Comparison of ENCODE assay signal across 27 cellular contexts in the genomic region with DNA sequence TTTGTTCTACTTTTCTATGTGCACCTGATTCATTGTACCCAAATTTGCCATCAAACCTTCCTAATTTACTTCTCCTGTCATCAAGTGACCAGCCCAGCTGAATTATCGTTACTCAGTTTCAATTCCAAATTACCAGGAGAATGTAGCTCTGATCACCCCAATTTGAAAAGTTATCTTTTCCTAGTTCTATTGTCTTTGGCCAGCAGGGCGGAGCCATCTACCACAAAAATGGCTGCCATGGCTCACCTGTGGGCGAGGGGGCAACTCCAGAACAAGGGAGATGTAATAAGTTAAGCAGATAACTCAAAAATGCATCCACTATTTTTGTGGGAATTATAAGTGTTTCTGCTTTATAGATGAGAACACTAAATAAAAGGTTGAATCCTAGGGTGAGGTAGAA.
DNase-seq lines count a peak whose midpoint lies in the region; ATAC-seq and TF ChIP-seq lines count a peak whose summit lies in the region.
"Had no signal": no experiment of that assay in that cellular context is flagged by ENCODE, and none has a peak within 500 bp of the region (broad histone marks: within the 10 kb centered on the region; RNA-seq: fewer than 3 reads in every experiment).

No MANE protein-coding gene starts in this region.

- H4K20me1 ChIP-seq in IMR-90 (ENCODE audit: insufficient read depth, low read length) (no peaks in the 10 kb centered on the region), neural progenitor cell (ENCODE audit: low read depth) (no peaks in the 10 kb centered on the region)
- H4K20me1 ChIP-seq: BLaER1 had no signal

- H3K9ac ChIP-seq in IMR-90 (ENCODE audit: low read depth, low read length) (no peak overlapping the region), neural progenitor cell (no peak overlapping the region)
- H3K9ac ChIP-seq: BLaER1 had no signal

- dilution Hi-C loops in IMR-90 (cut with HindIII; ENCODE audit: low sequenced_read_pairs, unreplicated experiment): no loop called here

- H2BK20ac ChIP-seq in IMR-90 (ENCODE audit: low read depth, low read length): 0 out of 2 replicates have a peak overlapping the region, but pooled peaks have one; percentile 1

- no peak overlapping the region for H2AK5ac ChIP-seq in IMR-90 (ENCODE audit: low read depth, low read length)

- no peak overlapping the region for H2BK15ac ChIP-seq in IMR-90 (ENCODE audit: low read depth, low read length)

- no peaks in the 10 kb centered on the region for H3K36me3 ChIP-seq in IMR-90 (ENCODE audit: control insufficient read depth, insufficient read depth, low read length)
- no peaks in the 10 kb centered on the region for H3K36me3 ChIP-seq in RWPE2 (ENCODE audit: low read depth)
- no peaks in the 10 kb centered on the region for H3K36me3 ChIP-seq in neural progenitor cell
- H3K36me3 ChIP-seq: adrenal gland, BLaER1, colonic mucosa, esophagus squamous epithelium, gastrocnemius medialis, left lung, uterus had no signal

- in situ Hi-C loops in IMR-90 (cut with MboI; ENCODE audit: low sequenced_read_pairs): no loop called here

- TF ChIP-seq POLR2A in IMR-90 (IDR thresholded peaks at IDR 0.05; ENCODE audit: low read depth, low read length): no peak

- no peak overlapping the region for H2BK120ac ChIP-seq in IMR-90 (ENCODE audit: low read depth, low read length)

- H3K9me1 ChIP-seq in IMR-90 (ENCODE audit: insufficient read depth, low read length): no peaks in the 10 kb centered on the region; the same call in 1 of the 2 replicates

- no peak overlapping the region for H3K27ac Mint-ChIP-seq in activated naive CD4-positive, alpha-beta T cell treated with anti-CD3 and anti-CD28 coated beads for 36 hours
- no peak overlapping the region for H3K27ac Mint-ChIP-seq in neural progenitor cell
- H3K27ac Mint-ChIP-seq: activated B cell treated with CpG ODN at 0.5 μM for 24 hours; activated CD4-positive, alpha-beta memory T cell treated with anti-CD3 and anti-CD28 coated beads, Interleukin-2, amount 10 ng/mL, durations not matched to agents 7 days and 5 days; effector memory CD8-positive, alpha-beta T cell; naive thymus-derived CD8-positive, alpha-beta T cell had no signal

- CTCF ChIA-PET in activated naive CD4-positive, alpha-beta T cell treated with anti-CD3 and anti-CD28 coated beads for 36 hours (lab: Charles Lee): no interaction called here
- CTCF ChIA-PET in IMR-90 (lab: Yijun Ruan, JAX): no interaction called here

- no peak overlapping the region for H3K4me2 ChIP-seq in IMR-90 (ENCODE audit: low read depth, low read length)
- no peak overlapping the region for H3K4me2 ChIP-seq in neural progenitor cell
- H3K4me2 ChIP-seq: BLaER1, hepatocyte had no signal

- H3K79me1 ChIP-seq in IMR-90 (ENCODE audit: low read depth in 1 of 2, low read length in 2 of 2): no peaks in the 10 kb centered on the region

- H3K4me3 Mint-ChIP-seq in activated naive CD4-positive, alpha-beta T cell treated with anti-CD3 and anti-CD28 coated beads for 36 hours: no peak overlapping the region
- H3K4me3 Mint-ChIP-seq in neural progenitor cell: no peak overlapping the region
- H3K4me3 Mint-ChIP-seq: activated B cell treated with CpG ODN at 0.5 μM for 24 hours; activated CD4-positive, alpha-beta memory T cell treated with anti-CD3 and anti-CD28 coated beads, Interleukin-2, amount 10 ng/mL, durations not matched to agents 7 days and 5 days; effector memory CD8-positive, alpha-beta T cell; naive thymus-derived CD8-positive, alpha-beta T cell had no signal

- H3K27me3 Mint-ChIP-seq in activated naive CD4-positive, alpha-beta T cell treated with anti-CD3 and anti-CD28 coated beads for 36 hours (ENCODE audit: low read depth): peaks cover 10% of the 10 kb centered on the region
- no peaks in the 10 kb centered on the region for H3K27me3 Mint-ChIP-seq in neural progenitor cell (ENCODE audit: insufficient read depth, low read depth)
- H3K27me3 Mint-ChIP-seq: activated B cell treated with CpG ODN at 0.5 μM for 24 hours had no signal

- H2AFZ ChIP-seq in IMR-90 (replicated peaks; ENCODE audit: low read length, poor library complexity) (no peak overlapping the region), neural progenitor cell (replicated peaks) (no peak overlapping the region)
- H2AFZ ChIP-seq: hepatocyte had no signal

- POLR2A ChIA-PET in IMR-90 (lab: Charles Lee; ENCODE audit: unreplicated experiment): no interaction called here

- no peaks in the 10 kb centered on the region for H3K9me3 Mint-ChIP-seq in activated naive CD4-positive, alpha-beta T cell treated with anti-CD3 and anti-CD28 coated beads for 36 hours
- H3K9me3 Mint-ChIP-seq in neural progenitor cell: no peaks in the 10 kb centered on the region
- H3K9me3 Mint-ChIP-seq: activated B cell treated with CpG ODN at 0.5 μM for 24 hours; activated CD4-positive, alpha-beta memory T cell treated with anti-CD3 and anti-CD28 coated beads, Interleukin-2, amount 10 ng/mL, durations not matched to agents 7 days and 5 days; effector memory CD8-positive, alpha-beta T cell; naive thymus-derived CD8-positive, alpha-beta T cell had no signal

- H3K9me3 ChIP-seq in IMR-90 (ENCODE audit: control insufficient read depth, insufficient read depth, low read length) (no peaks in the 10 kb centered on the region), RWPE2 (ENCODE audit: severe bottlenecking) (no peaks in the 10 kb centered on the region), neural progenitor cell (ENCODE audit: low read depth) (no peaks in the 10 kb centered on the region)
- H3K9me3 ChIP-seq: adrenal gland, BLaER1, colonic mucosa, esophagus squamous epithelium, gastrocnemius medialis, left lung, uterus had no signal

- H4K5ac ChIP-seq in IMR-90 (ENCODE audit: low read depth, low read length): no peak overlapping the region

- no peak overlapping the region for H4K91ac ChIP-seq in IMR-90 (ENCODE audit: insufficient read depth, low read depth, low read length)

- no peak overlapping the region for H3K23ac ChIP-seq in IMR-90 (ENCODE audit: low read depth, low read length)

- no peak for TF ChIP-seq RAD21 in IMR-90 (IDR thresholded peaks at IDR 0.05; ENCODE audit: low read length)

- H3K36me3 Mint-ChIP-seq in activated naive CD4-positive, alpha-beta T cell treated with anti-CD3 and anti-CD28 coated beads for 36 hours (ENCODE audit: low read depth): no peaks in the 10 kb centered on the region
- H3K36me3 Mint-ChIP-seq in neural progenitor cell: no peaks in the 10 kb centered on the region
- H3K36me3 Mint-ChIP-seq: naive thymus-derived CD8-positive, alpha-beta T cell had no signal

- H2BK5ac ChIP-seq in IMR-90 (ENCODE audit: low read depth, low read length, poor library complexity, severe bottlenecking): no peak overlapping the region

- no peak overlapping the region for H3K27ac ChIP-seq in IMR-90 (ENCODE audit: insufficient read depth, low read length)
- H3K27ac ChIP-seq in RWPE2 (ENCODE audit: poor library complexity, severe bottlenecking): no peak overlapping the region
- H3K27ac ChIP-seq in neural progenitor cell: no peak overlapping the region
- H3K27ac ChIP-seq: adrenal gland, BLaER1, colonic mucosa, esophagus squamous epithelium, gastrocnemius medialis, hepatocyte, left lung, uterus had no signal

- H4K8ac ChIP-seq in IMR-90 (ENCODE audit: low read depth in 2 of 2, low read length in 2 of 2): no peak overlapping the region

- WGBS in IMR-90 (ENCODE audit: extremely low coverage in 2 of 2, insufficient read length in 1 of 2), 2 experiments: 100% methylated on average over 1 of the region's 3 CpGs; no CpG with 5 or more reads in 1 of the 2 experiments

- no peak overlapping the region for H2AK9ac ChIP-seq in IMR-90 (replicated peaks; ENCODE audit: low read depth, low read length, poor library complexity)

- H3K56ac ChIP-seq in IMR-90 (ENCODE audit: extremely low read depth, insufficient read depth, low read length): no peak overlapping the region

- intact Hi-C loops in activated naive CD4-positive, alpha-beta T cell treated with anti-CD3 and anti-CD28 coated beads for 36 hours (cut with micrococcal nuclease): no loop called here
- intact Hi-C loops in IMR-90 (cut with micrococcal nuclease): loop anchor here (5.0 kb wide), 1 partner anchor 46 kb away; no protein-coding TSS in a partner anchor

- no peak overlapping the region for H3K4ac ChIP-seq in IMR-90 (ENCODE audit: low read depth, low read length)

- H3K4me1 Mint-ChIP-seq in activated naive CD4-positive, alpha-beta T cell treated with anti-CD3 and anti-CD28 coated beads for 36 hours (ENCODE audit: low read depth): no peaks in the 10 kb centered on the region
- no peaks in the 10 kb centered on the region for H3K4me1 Mint-ChIP-seq in neural progenitor cell
- H3K4me1 Mint-ChIP-seq: activated B cell treated with CpG ODN at 0.5 μM for 24 hours; activated CD4-positive, alpha-beta memory T cell treated with anti-CD3 and anti-CD28 coated beads, Interleukin-2, amount 10 ng/mL, durations not matched to agents 7 days and 5 days; naive thymus-derived CD8-positive, alpha-beta T cell had no signal

- H3K4me1 ChIP-seq in IMR-90 (ENCODE audit: control insufficient read depth, insufficient read depth, low read length) (peaks cover 9% of the 10 kb centered on the region), RWPE2 (ENCODE audit: insufficient read depth, poor library complexity, severe bottlenecking) (peaks cover 38% of the 10 kb centered on the region), neural progenitor cell (no peaks in the 10 kb centered on the region)
- H3K4me1 ChIP-seq: adrenal gland, BLaER1, colonic mucosa, gastrocnemius medialis, left lung, uterus had no signal

- no TSS peak for BruUV-seq in IMR-90 (replicated peaks; lab: Mats Ljungman, UMichigan)

- no peak for ATAC-seq in IMR-90 (ENCODE audit: low read depth)
- ATAC-seq in RWPE2 (ENCODE audit: low read depth): no peak
- ATAC-seq: effector memory CD8-positive, alpha-beta T cell; gastrocnemius medialis; left lung; naive thymus-derived CD8-positive, alpha-beta T cell; Right ventricle myocardium inferior had no signal

- no peak overlapping the region for H3K4me3 ChIP-seq in IMR-90 (ENCODE audit: insufficient read depth, low read depth, low read length)
- no peak overlapping the region for H3K4me3 ChIP-seq in RWPE2 (ENCODE audit: severe bottlenecking)
- no peak overlapping the region for H3K4me3 ChIP-seq in neural progenitor cell
- H3K4me3 ChIP-seq: adrenal gland, BLaER1, colonic mucosa, esophagus squamous epithelium, gastrocnemius medialis, hepatocyte, left lung, uterus had no signal

- no peak overlapping the region for H3K18ac ChIP-seq in IMR-90 (ENCODE audit: low read depth, low read length)

- no peaks in the 10 kb centered on the region for H3F3A ChIP-seq in neural progenitor cell (ENCODE audit: low read depth)

- TF ChIP-seq CTCF in IMR-90 (conservative IDR thresholded peaks at IDR 0.05; ENCODE audit: low read depth, low read length) (no peak), RWPE2 (IDR thresholded peaks at IDR 0.05; ENCODE audit: poor library complexity, severe bottlenecking) (peak; percentile 28), neural progenitor cell (IDR thresholded peaks at IDR 0.05) (peak; percentile 14)

- DNase-seq in activated naive CD4-positive, alpha-beta T cell treated with anti-CD3 and anti-CD28 coated beads for 36 hours: peak; percentile 9
- no peak for DNase-seq in activated naive CD4-positive, alpha-beta T cell treated with Interleukin-2 at 50 U/mL for 16 hours
- DNase-seq in IMR-90 (no peak), RWPE2 (ENCODE audit: low spot score) (no peak), neural progenitor cell (ENCODE audit: low spot score) (no peak), COR-L47 (lab: John Stamatoyannopoulos, UW) (no peak), DMS153 (lab: John Stamatoyannopoulos, UW) (no peak), DMS79 (lab: John Stamatoyannopoulos, UW) (no peak)
- DNase-seq: activated B cell treated with CpG ODN at 0.5 μM for 24 hours; activated CD4-positive, alpha-beta memory T cell treated with anti-CD3 and anti-CD28 coated beads, Interleukin-2, amount 10 ng/mL, durations not matched to agents 7 days and 5 days; adrenal gland; colonic mucosa; effector memory CD8-positive, alpha-beta T cell; esophagus squamous epithelium; gastrocnemius medialis; left lung; MV-4-11; naive thymus-derived CD8-positive, alpha-beta T cell; NCI-H1694 treated with DMSO at 0.1 percent for 48 hours; NCI-H69; stimulated activated CD4-positive, alpha-beta T cell treated with anti-CD3 and anti-CD28 coated beads, Interleukin-4, amount 100 ng/mL, for 1 hour; stimulated activated naive CD4-positive, alpha-beta T cell; T-helper 9 cell; uterus had no signal

- H3K27me3 ChIP-seq in IMR-90 (ENCODE audit: control insufficient read depth, insufficient read depth, low read length) (no peaks in the 10 kb centered on the region), RWPE2 (ENCODE audit: insufficient read depth, poor library complexity, severe bottlenecking) (no peaks in the 10 kb centered on the region), neural progenitor cell (no peaks in the 10 kb centered on the region)
- H3K27me3 ChIP-seq: adrenal gland, BLaER1, colonic mucosa, esophagus squamous epithelium, gastrocnemius medialis, hepatocyte, left lung, uterus had no signal

- H3K14ac ChIP-seq in IMR-90 (replicated peaks; ENCODE audit: low read depth, low read length): no peak overlapping the region

- no peaks in the 10 kb centered on the region for H3K79me2 ChIP-seq in neural progenitor cell (ENCODE audit: low read depth)
- H3K79me2 ChIP-seq: hepatocyte had no signal
